Comparison of ENCODE assay signal across 9 cellular contexts in the genomic region with DNA sequence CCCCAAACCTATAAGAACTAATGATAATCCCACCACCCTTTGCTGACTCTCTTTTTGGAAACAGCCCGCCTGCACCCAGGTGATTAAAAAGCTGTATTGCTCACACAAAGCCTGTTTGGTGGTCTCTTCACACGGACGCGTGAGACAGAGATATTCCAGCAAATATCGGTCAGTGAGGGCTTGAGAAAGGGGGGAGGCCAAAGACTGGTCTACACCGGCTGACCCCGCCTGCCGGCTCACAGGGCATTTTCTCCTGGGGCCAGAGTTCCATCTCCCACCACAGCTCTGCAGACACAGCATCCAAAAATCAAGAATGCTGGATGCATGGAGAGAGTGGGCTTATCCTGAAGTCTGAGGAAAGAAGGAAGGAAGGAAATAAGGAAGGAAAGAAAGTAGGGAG.
"Had no signal": no experiment of that assay in that cellular context is flagged by ENCODE, and none has a peak within 500 bp of the region (broad histone marks: within the 10 kb centered on the region; RNA-seq: fewer than 3 reads in every experiment).

No MANE protein-coding gene starts in this region.

- H3K4me1 ChIP-seq: HAP-1 had no signal

- H3K4me3 ChIP-seq: GM23248, HAP-1 had no signal

- DNase-seq: GM23248, GOT3, H7, HFFc6, KBM-7 had no signal

- H3K36me3 ChIP-seq: HAP-1 had no signal

- H3K27ac ChIP-seq: GM23248, HL-60 had no signal

- ATAC-seq: HCT116, HepG2 had no signal
